17 cellular contexts compared by ENCODE assay signal in genomic region chr10:114711487-114712250, GRCh38. TPM values are rescaled to one million over a fixed set of nuclear protein-coding genes. Genes with fewer than 3 reads are reported as not detected.
A peak's percentile ranks its signal among the peaks of the same experiment; 100 is the strongest.
DNase-seq lines count a peak whose midpoint lies in the region; ATAC-seq and TF ChIP-seq lines count a peak whose summit lies in the region.
"Had no signal": no experiment of that assay in that cellular context is flagged by ENCODE, and none has a peak within 500 bp of the region (broad histone marks: within the 10 kb centered on the region; RNA-seq: fewer than 3 reads in every experiment).

No MANE protein-coding gene starts in this region.

- H3K23me2 ChIP-seq in H9 (ENCODE audit: insufficient read length, low read depth, low read length, poor library complexity, severe bottlenecking): no peaks in the 10 kb centered on the region

- H3K27me3 Mint-ChIP-seq in GM23338 (ENCODE audit: insufficient read depth, low read depth, poor library complexity) (no peaks in the 10 kb centered on the region), H9 (ENCODE audit: low read depth) (no peaks in the 10 kb centered on the region; the same call in 1 of the 2 replicates)

- ATAC-seq in GM23338: peak; percentile 74
- ATAC-seq in GM21737 (IDR thresholded peaks at IDR 0.05; ENCODE audit: unreplicated experiment): no peak
- ATAC-seq: HCT116 had no signal

- no peaks in the 10 kb centered on the region for H3K9me3 Mint-ChIP-seq in GM23338
- H3K9me3 Mint-ChIP-seq in H9: no peaks in the 10 kb centered on the region

- peaks cover 32% of the 10 kb centered on the region for H3K4me1 Mint-ChIP-seq in GM23338
- H3K4me1 Mint-ChIP-seq in H9: peaks cover 33 to 38% of the 10 kb centered on the region in 2 experiments

- H2BK120ac ChIP-seq in H9 (ENCODE audit: low read depth, low read length, poor library complexity, severe bottlenecking) (no peak overlapping the region), mesenchymal stem cell (ENCODE audit: low read depth, low read length) (no peak overlapping the region)

- H3K9ac ChIP-seq in H9 (ENCODE audit: extremely low read depth, insufficient read length, low read length) (no peak overlapping the region), mesenchymal stem cell (ENCODE audit: low read length) (no peak overlapping the region)

- H2BK20ac ChIP-seq in H9 (ENCODE audit: low read depth, low read length, poor library complexity, severe bottlenecking): no peak overlapping the region

- H3K23ac ChIP-seq in H9 (ENCODE audit: insufficient read length, low read depth, low read length) (no peak overlapping the region), mesenchymal stem cell (ENCODE audit: low read length in 2 of 2) (no peak overlapping the region)

- no peak overlapping the region for H2BK12ac ChIP-seq in H9 (ENCODE audit: insufficient read length, low read depth, low read length)
- peak overlapping the region in 1 of 2 experiments; percentile 79 for H2BK12ac ChIP-seq in mesenchymal stem cell (ENCODE audit: low read length in 2 of 2)

- H3K27ac ChIP-seq in GM23338 (ENCODE audit: low read depth) (no peak overlapping the region), H9 (ENCODE audit: insufficient read length, low read depth, low read length) (no peak overlapping the region), mesenchymal stem cell (ENCODE audit: low read length, poor library complexity, severe bottlenecking) (no peak overlapping the region)
- H3K27ac ChIP-seq: C4-2B, Peyer's patch, SK-N-MC had no signal

- H3K79me1 ChIP-seq in H9 (ENCODE audit: insufficient read depth, low read depth, low read length, poor library complexity, severe bottlenecking) (no peaks in the 10 kb centered on the region), mesenchymal stem cell (replicated peaks; ENCODE audit: low read length, poor library complexity, severe bottlenecking) (peaks cover 11% of the 10 kb centered on the region)

- no peak overlapping the region for H4K8ac ChIP-seq in H9 (replicated peaks; ENCODE audit: insufficient read length, low read depth, low read length)
- H4K8ac ChIP-seq in mesenchymal stem cell (ENCODE audit: low read length): no peak overlapping the region

- H3K18ac ChIP-seq in H9 (ENCODE audit: insufficient read length, low read depth, low read length) (no peak overlapping the region), mesenchymal stem cell (ENCODE audit: low read depth in 1 of 2, low read length in 2 of 2) (no peak overlapping the region)

- H3K56ac ChIP-seq in H9 (ENCODE audit: insufficient read length, low read depth, low read length): no peak overlapping the region

- no peaks in the 10 kb centered on the region for H3K36me3 ChIP-seq in GM23338 (ENCODE audit: insufficient read depth)
- no peaks in the 10 kb centered on the region for H3K36me3 ChIP-seq in mesenchymal stem cell (ENCODE audit: control insufficient read depth in 1 of 2, insufficient read depth in 2 of 2, low read depth in 1 of 2, low read length in 2 of 2)
- H3K36me3 ChIP-seq: Peyer's patch had no signal

- H3K4me3 ChIP-seq in GM23338: no peak overlapping the region
- H3K4me3 ChIP-seq in mesenchymal stem cell (ENCODE audit: insufficient read depth in 1 of 2, low read depth in 1 of 2, low read length in 2 of 2): no peak overlapping the region
- H3K4me3 ChIP-seq: Peyer's patch, SK-N-MC had no signal

- H3K9me2 ChIP-seq in GM23338 (ENCODE audit: insufficient read depth): no peaks in the 10 kb centered on the region

- H2BK5ac ChIP-seq in H9 (ENCODE audit: insufficient read length, low read length): no peak overlapping the region
- H2BK5ac ChIP-seq in mesenchymal stem cell (ENCODE audit: low read depth, low read length, poor library complexity, severe bottlenecking): no peak overlapping the region

- H3K4me1 ChIP-seq in GM23338 (ENCODE audit: insufficient read depth): peaks cover 6% of the 10 kb centered on the region
- peaks cover 2% of the 10 kb centered on the region; the same call in 1 of the 2 replicates for H3K4me1 ChIP-seq in H9 (ENCODE audit: insufficient read depth, low read length)
- H3K4me1 ChIP-seq in mesenchymal stem cell (ENCODE audit: control insufficient read depth, insufficient read depth, low read depth, low read length): peaks cover 7% of the 10 kb centered on the region

- H4K5ac ChIP-seq in H9 (ENCODE audit: insufficient read length, low read depth, low read length): no peak overlapping the region

- H2AK5ac ChIP-seq in H9 (ENCODE audit: insufficient read length, low read length) (no peak overlapping the region), mesenchymal stem cell (ENCODE audit: low read length, severe bottlenecking) (peak overlapping the region; percentile 65)

- no peaks in the 10 kb centered on the region for H3K79me2 ChIP-seq in GM23338 (replicated peaks; ENCODE audit: insufficient read depth)
- no peaks in the 10 kb centered on the region for H3K79me2 ChIP-seq in H9 (ENCODE audit: insufficient read depth, low read length)

- TF ChIP-seq CTCF in GM23338 (conservative IDR thresholded peaks at IDR 0.05; ENCODE audit: low read depth in 2 of 2) (peak in 1 of 2 experiments; percentile 44; a peak in 2 of 4 replicates), H9 (conservative IDR thresholded peaks at IDR 0.05) (peak; percentile 29; the same call in 1 of the 3 replicates)

- H3K14ac ChIP-seq in H9 (ENCODE audit: insufficient read depth, low read length): no peak overlapping the region
- peak overlapping the region in 1 of 2 experiments; percentile 22 for H3K14ac ChIP-seq in mesenchymal stem cell (ENCODE audit: low read length in 2 of 2)

- no peak overlapping the region for H3T11ph ChIP-seq in H9 (ENCODE audit: low read length)

- H3K27me3 ChIP-seq in GM23338 (ENCODE audit: insufficient read depth): no peaks in the 10 kb centered on the region
- no peaks in the 10 kb centered on the region for H3K27me3 ChIP-seq in H9 (ENCODE audit: insufficient read depth, low read length)
- no peaks in the 10 kb centered on the region for H3K27me3 ChIP-seq in mesenchymal stem cell (ENCODE audit: control insufficient read depth in 1 of 2, insufficient read depth in 1 of 2, low read length in 2 of 2)
- H3K27me3 ChIP-seq: Peyer's patch had no signal

- H3K9me3 ChIP-seq in H9 (ENCODE audit: control insufficient read depth, low read depth, low read length): no peaks in the 10 kb centered on the region
- no peaks in the 10 kb centered on the region for H3K9me3 ChIP-seq in mesenchymal stem cell (ENCODE audit: control insufficient read depth, low read length)
- H3K9me3 ChIP-seq: Peyer's patch had no signal

- H3K4me2 ChIP-seq in GM23338 (no peak overlapping the region), H9 (ENCODE audit: insufficient read depth, insufficient read length, low read length) (no peak overlapping the region), mesenchymal stem cell (ENCODE audit: low read length, poor library complexity, severe bottlenecking) (no peak overlapping the region)

- H4K20me1 ChIP-seq in GM23338 (replicated peaks; ENCODE audit: insufficient read depth) (no peaks in the 10 kb centered on the region), H9 (ENCODE audit: control insufficient read depth, insufficient read depth, insufficient read length) (no peaks in the 10 kb centered on the region)

- H4K91ac ChIP-seq in H9 (ENCODE audit: insufficient read length, low read depth, low read length) (no peak overlapping the region), mesenchymal stem cell (ENCODE audit: low read length) (no peak overlapping the region)

- no peaks in the 10 kb centered on the region for H3F3A ChIP-seq in GM23338 (replicated peaks; ENCODE audit: low read depth)

- H3K4ac ChIP-seq in H9 (ENCODE audit: low read depth, low read length) (no peak overlapping the region), mesenchymal stem cell (ENCODE audit: low read depth in 1 of 2, low read length in 2 of 2) (no peak overlapping the region)

- H3K4me3 Mint-ChIP-seq in GM23338 (no peak overlapping the region), H9 (no peak overlapping the region)

- no CpG with 5 or more reads among the region's 9 CpGs for WGBS in H9 (ENCODE audit: extremely low coverage, insufficient read length, low lambda C conversion rate)
- 90% methylated on average over 7 of the region's 9 CpGs for WGBS in mesenchymal stem cell

- H3K27ac Mint-ChIP-seq in GM23338: no peak overlapping the region
- no peak overlapping the region for H3K27ac Mint-ChIP-seq in H9

- H2AFZ ChIP-seq in GM23338 (no peak overlapping the region), H9 (ENCODE audit: low read length) (no peak overlapping the region), mesenchymal stem cell (ENCODE audit: low read depth, low read length) (no peak overlapping the region)

- H2BK15ac ChIP-seq in H9 (ENCODE audit: low read depth, low read length) (no peak overlapping the region), mesenchymal stem cell (ENCODE audit: low read depth, poor library complexity, severe bottlenecking) (peak overlapping the region; percentile 26)

- DNase-seq in GM23338 (ENCODE audit: low spot score) (no peak), H9 (peak; percentile 43), NCI-H69 (lab: John Stamatoyannopoulos, UW) (peak; percentile 81), mesenchymal stem cell (no peak)
- no peak for DNase-seq in stimulated activated CD8-positive, alpha-beta memory T cell treated with anti-CD3 and anti-CD28 coated beads, Interleukin-4, amount 100 ng/mL, for 48 hours
- no peak for DNase-seq in activated CD4-positive, alpha-beta T cell treated with anti-CD3 and anti-CD28 coated beads, Interleukin-2, amount 50 U/mL, for 4 hours
- DNase-seq: AML-193, DND-41, NCI-H1105 treated with DMSO at 0.1 percent for 48 hours, NCI-H1694 treated with DMSO at 0.1 percent for 48 hours, NCI-H2227 treated with DMSO at 0.1 percent for 48 hours, NCI-H524 treated with DMSO at 0.1 percent for 48 hours, Peyer's patch had no signal

- H3K36me3 Mint-ChIP-seq in GM23338 (ENCODE audit: low read depth): no peaks in the 10 kb centered on the region
- H3K36me3 Mint-ChIP-seq in H9 (ENCODE audit: insufficient read depth in 1 of 3, low read depth in 3 of 3): no peaks in the 10 kb centered on the region; a peak in 1 of 7 replicates

TF ChIP-seq in GM23338, 12 proteins besides CTCF, POLR2A, EP300 and RAD21 (continues in another document):
- TF ChIP-seq EZH2phosphoT487 (IDR thresholded peaks at IDR 0.05; ENCODE audit: unreplicated experiment): no peak
- no peak for TF ChIP-seq ZNF114 (CRISPR knock-in tag; IDR thresholded peaks at IDR 0.05)
- TF ChIP-seq EZH2 (IDR thresholded peaks at IDR 0.05; ENCODE audit: low read depth, unreplicated experiment): no peak
- no peak for TF ChIP-seq NANOG (IDR thresholded peaks at IDR 0.05; ENCODE audit: borderline replicate concordance)

RNA-seq across cellular contexts. Expression of gene ABLIM1, which starts 53.6 kb away (rescaled TPM):
- 45.1 and 46.6 TPM in 2 replicates for total RNA-seq in GM23338 (2014; rRNA removed; shearing (Covaris generic))
- polyA plus RNA-seq in GM23338 (2016; fragmentation: Nextera tagmentation; extraction: Ambion mirVana): 18.5 and 21.9 TPM in 2 replicates
- total RNA-seq in H9 (2021): 31.8 and 32.1 TPM in 2 replicates
- polyA plus RNA-seq in mesenchymal stem cell (2013, experiment 1 of 2): 6.7 TPM
- polyA plus RNA-seq in mesenchymal stem cell (2013, experiment 2 of 2): 5.9 TPM

Comparison
In these comparisons a context has a peak if more than half of its experiments do, and no peak if none do; other contexts are left out.
1. DNase-seq: peak in H9 (single experiment) and NCI-H69 (single experiment); none in GM23338 (single experiment), mesenchymal stem cell (single experiment), stimulated activated CD8-positive, alpha-beta memory T cell treated with anti-CD3 and anti-CD28 coated beads, Interleukin-4, amount 100 ng/mL, for 48 hours (single experiment) and activated CD4-positive, alpha-beta T cell treated with anti-CD3 and anti-CD28 coated beads, Interleukin-2, amount 50 U/mL, for 4 hours (0 of 2).